Comparison of ENCODE assay signal across 35 cellular contexts in genomic region chr2:175965773-175966172, GRCh38.
"Had no signal": no experiment of that assay in that cellular context is flagged by ENCODE, and none has a peak within 500 bp of the region (broad histone marks: within the 10 kb centered on the region; RNA-seq: fewer than 3 reads in every experiment).

No MANE protein-coding gene starts in this region.

- H3K27ac ChIP-seq: adrenal gland, body of pancreas, brain microvascular endothelial cell, breast epithelium, VCaP had no signal

- H3K9me3 ChIP-seq: adrenal gland, body of pancreas, breast epithelium had no signal

- H3K9me3 Mint-ChIP-seq: activated naive CD4-positive, alpha-beta T cell treated with anti-CD3 and anti-CD28 coated beads, Interleukin-2, amount 50 U/mL, for 72 hours; activated naive CD8-positive, alpha-beta T cell treated with anti-CD3 and anti-CD28 coated beads for 36 hours; activated T-cell treated with anti-CD3 and anti-CD28 coated beads, Interleukin-2, amount 50 U/mL, for 4 hours; activated T-helper 17 cell treated with anti-CD3 and anti-CD28 coated beads, Interleukin-2, amount 50 U/mL, for 72 hours; T-helper 2 cell treated with Interferon-gamma antibody and Interleukin-4, amounts not matched to agents 5 μg/mL and 100 μg/mL, for 36 hours had no signal

- H3K4me3 ChIP-seq: adrenal gland, body of pancreas, breast epithelium had no signal

- DNase-seq: activated B cell treated with CpG ODN at 0.5 μM for 24 hours; activated CD4-positive, alpha-beta memory T cell treated with anti-CD3 and anti-CD28 coated beads for 36 hours; activated CD4-positive, alpha-beta T cell treated with anti-CD3 and anti-CD28 coated beads for 4 hours; activated CD4-positive, alpha-beta T cell treated with anti-CD3 and anti-CD28 coated beads, Interleukin-2, amount 10 ng/mL, durations not matched to agents 24 days and 14 days; activated CD4-positive, alpha-beta T cell treated with anti-CD3 and anti-CD28 coated beads, Interleukin-2, amount 50 U/mL, for 1 hour; activated CD4-positive, alpha-beta T cell treated with anti-CD3 and anti-CD28 coated beads, Interleukin-2, amount 50 U/mL, for 4 hours; activated CD4-positive, CD25-positive, alpha-beta regulatory T cell treated with anti-CD3 and anti-CD28 coated beads, Interleukin-2, amount 50 U/mL, for 72 hours; activated CD8-positive, alpha-beta memory T cell treated with anti-CD3 and anti-CD28 coated beads, Interleukin-2, amount 50 U/mL, for 4 hours; activated CD8-positive, alpha-beta T cell treated with anti-CD3 and anti-CD28 coated beads for 36 hours; activated effector memory CD4-positive, alpha-beta T cell treated with anti-CD3 and anti-CD28 coated beads, Interleukin-2, amount 50 U/mL, for 16 hours; activated gamma-delta T cell treated with Interleukin-2 at 50 U/mL for 16 hours; activated naive CD4-positive, alpha-beta T cell; activated naive CD4-positive, alpha-beta T cell treated with anti-CD3 and anti-CD28 coated beads for 36 hours; activated naive CD4-positive, alpha-beta T cell treated with anti-CD3 and anti-CD28 coated beads, Interleukin-2, amount 50 U/mL, for 16 hours; activated naive CD8-positive, alpha-beta T cell treated with anti-CD3 and anti-CD28 coated beads for 36 hours; activated T-cell treated with anti-CD3 and anti-CD28 coated beads for 4 hours; activated T-cell treated with anti-CD3 and anti-CD28 coated beads, Interleukin-2, amount 50 U/mL, for 1 hour; activated T-cell treated with anti-CD3 and anti-CD28 coated beads, Interleukin-2, amount 50 U/mL, for 4 hours; activated T-cell treated with anti-CD3 and anti-CD28 coated beads, Interleukin-2, amount 50 U/mL, for 72 hours; adrenal gland; amniotic stem cell; aorta; body of pancreas; brain microvascular endothelial cell; central memory CD4-positive, alpha-beta T cell; T-helper 2 cell; T-helper 9 cell had no signal

- ATAC-seq: activated CD8-positive, alpha-beta T cell treated with anti-CD3 and anti-CD28 coated beads for 36 hours; activated naive CD4-positive, alpha-beta T cell treated with anti-CD3 and anti-CD28 coated beads, Interleukin-2, amount 50 U/mL, for 72 hours; activated T-cell treated with anti-CD3 and anti-CD28 coated beads, Interleukin-2, amount 50 U/mL, for 4 hours; activated T-cell treated with anti-CD3 and anti-CD28 coated beads, Interleukin-2, amount 50 U/mL, for 72 hours; activated T-helper 17 cell treated with anti-CD3 and anti-CD28 coated beads, Interleukin-2, amount 50 U/mL, for 72 hours; body of pancreas had no signal

- H3K27ac Mint-ChIP-seq: activated B cell treated with CpG ODN at 0.5 μM for 24 hours; activated CD4-positive, alpha-beta memory T cell treated with anti-CD3 and anti-CD28 coated beads for 36 hours; activated CD4-positive, alpha-beta T cell treated with anti-CD3 and anti-CD28 coated beads, Interleukin-2, amount 10 ng/mL, durations not matched to agents 24 days and 14 days; activated CD8-positive, alpha-beta T cell treated with anti-CD3 and anti-CD28 coated beads for 36 hours; activated naive CD4-positive, alpha-beta T cell treated with anti-CD3 and anti-CD28 coated beads for 36 hours; activated naive CD4-positive, alpha-beta T cell treated with anti-CD3 and anti-CD28 coated beads, Interleukin-2, amount 50 U/mL, for 72 hours; activated naive CD8-positive, alpha-beta T cell treated with anti-CD3 and anti-CD28 coated beads for 36 hours; activated T-cell treated with anti-CD3 and anti-CD28 coated beads, Interleukin-2, amount 50 U/mL, for 72 hours; activated T-helper 1 cell treated with anti-CD3 and anti-CD28 coated beads, Interleukin-12 subunit alpha, Interleukin-12 subunit beta, Interleukin-2, Interleukin-4 antibody, amounts not matched to agents 30 ng/mL and 10 ng/mL and 1 ng/mL, durations not matched to agents 14 hours and 24 hours and 36 hours; activated T-helper 17 cell treated with anti-CD3 and anti-CD28 coated beads, Interleukin-2, amount 50 U/mL, for 72 hours; T-helper 1 cell treated with Interleukin-12 subunit alpha and Interleukin-12 subunit beta and Interleukin-4 antibody, amounts not matched to agents 30 μg/mL and 1 μg/mL, for 36 hours; T-helper 2 cell treated with Interferon-gamma antibody and Interleukin-4, amounts not matched to agents 5 μg/mL and 100 μg/mL, for 36 hours had no signal

- H3K4me3 Mint-ChIP-seq: activated B cell treated with CpG ODN at 0.5 μM for 24 hours; activated CD4-positive, alpha-beta memory T cell treated with anti-CD3 and anti-CD28 coated beads for 36 hours; activated CD4-positive, alpha-beta T cell treated with anti-CD3 and anti-CD28 coated beads, Interleukin-2, amount 10 ng/mL, durations not matched to agents 24 days and 14 days; activated CD8-positive, alpha-beta T cell treated with anti-CD3 and anti-CD28 coated beads for 36 hours; activated naive CD4-positive, alpha-beta T cell treated with anti-CD3 and anti-CD28 coated beads for 36 hours; activated naive CD8-positive, alpha-beta T cell treated with anti-CD3 and anti-CD28 coated beads for 36 hours; activated T-cell treated with anti-CD3 and anti-CD28 coated beads, Interleukin-2, amount 50 U/mL, for 4 hours; activated T-cell treated with anti-CD3 and anti-CD28 coated beads, Interleukin-2, amount 50 U/mL, for 72 hours; activated T-helper 1 cell treated with anti-CD3 and anti-CD28 coated beads, Interleukin-12 subunit alpha, Interleukin-12 subunit beta, Interleukin-2, Interleukin-4 antibody, amounts not matched to agents 30 ng/mL and 10 ng/mL and 1 ng/mL, durations not matched to agents 14 hours and 24 hours and 36 hours; activated T-helper 17 cell treated with anti-CD3 and anti-CD28 coated beads, Interleukin-2, amount 50 U/mL, for 72 hours; T-helper 1 cell treated with Interleukin-12 subunit alpha and Interleukin-12 subunit beta and Interleukin-4 antibody, amounts not matched to agents 30 μg/mL and 1 μg/mL, for 36 hours; T-helper 2 cell treated with Interferon-gamma antibody and Interleukin-4, amounts not matched to agents 5 μg/mL and 100 μg/mL, for 36 hours had no signal

- FAIRE-seq: astrocyte had no signal

- H3K27me3 ChIP-seq: adrenal gland, body of pancreas, brain microvascular endothelial cell, breast epithelium had no signal

- H3K4me1 ChIP-seq: body of pancreas, breast epithelium had no signal

- H3K36me3 ChIP-seq: adrenal gland, brain microvascular endothelial cell, breast epithelium had no signal

- H3K4me1 Mint-ChIP-seq: activated B cell treated with CpG ODN at 0.5 μM for 24 hours; activated naive CD8-positive, alpha-beta T cell treated with anti-CD3 and anti-CD28 coated beads for 36 hours; activated T-helper 17 cell treated with anti-CD3 and anti-CD28 coated beads, Interleukin-2, amount 50 U/mL, for 72 hours had no signal
